In genomic region chr18:47801817-47802216, GRCh38 we compare ENCODE assay signal across 24 cellular contexts.
"Had no signal": no experiment of that assay in that cellular context is flagged by ENCODE, and none has a peak within 500 bp of the region (broad histone marks: within the 10 kb centered on the region; RNA-seq: fewer than 3 reads in every experiment).

No MANE protein-coding gene starts in this region.

- H3K4me2 ChIP-seq: neural progenitor cell had no signal

- H3K4me1 ChIP-seq: foreskin keratinocyte, left lung, neural progenitor cell, psoas muscle, tibial nerve, upper lobe of left lung had no signal

- H3K27ac ChIP-seq: foreskin keratinocyte, left lung, neural progenitor cell, ovary, psoas muscle, spleen, thoracic aorta, tibial nerve, upper lobe of left lung had no signal

- DNase-seq: cerebellar nuclear complex; cortex of kidney; effector memory CD8-positive, alpha-beta T cell; foreskin keratinocyte; kidney; left lung; mesenchymal stem cell; midbrain; naive thymus-derived CD4-positive, alpha-beta T cell; nucleus accumbens; ovary; posterior cingulate gyrus; psoas muscle; right cardiac atrium; spleen; stimulated activated CD4-positive, alpha-beta T cell treated with anti-CD3 and anti-CD28 coated beads, Interleukin-4, amount 100 ng/mL, for 4 hours; stimulated activated naive B cell treated with anti-CD40 and anti-IgM and Interleukin-4, amounts not matched to agents 10 μg/mL and 1 μg/mL and 100 μg/mL, for 72 hours; upper lobe of left lung had no signal

- H3K4me3 Mint-ChIP-seq: effector memory CD8-positive, alpha-beta T cell; naive thymus-derived CD4-positive, alpha-beta T cell; nephron; neural progenitor cell; stimulated activated naive B cell treated with anti-CD40 and anti-IgM and Interleukin-4, amounts not matched to agents 10 μg/mL and 1 μg/mL and 100 μg/mL, for 72 hours; stimulated activated naive CD8-positive, alpha-beta T cell treated with anti-CD3 and anti-CD28 coated beads, Interleukin-15, Interleukin-2, amounts not matched to agents 100 ng/mL and 50 ng/mL, for 24 hours had no signal

- H3K27me3 ChIP-seq: left lung, neural progenitor cell, ovary, spleen, tibial nerve, upper lobe of left lung had no signal

- H3K9me3 ChIP-seq: left lung, ovary, psoas muscle, thoracic aorta, upper lobe of left lung had no signal

- H3K4me1 Mint-ChIP-seq: naive thymus-derived CD4-positive, alpha-beta T cell; nephron; neural progenitor cell; stimulated activated naive B cell treated with anti-CD40 and anti-IgM and Interleukin-4, amounts not matched to agents 10 μg/mL and 1 μg/mL and 100 μg/mL, for 72 hours had no signal

- H3K9ac ChIP-seq: neural progenitor cell had no signal

- ATAC-seq: effector memory CD8-positive, alpha-beta T cell; foreskin keratinocyte; left lung; naive thymus-derived CD4-positive, alpha-beta T cell; right cardiac atrium; stimulated activated naive B cell treated with anti-CD40 and anti-IgM and Interleukin-4, amounts not matched to agents 10 μg/mL and 1 μg/mL and 100 μg/mL, for 72 hours had no signal

- H3K9me3 Mint-ChIP-seq: effector memory CD8-positive, alpha-beta T cell; stimulated activated naive CD8-positive, alpha-beta T cell treated with anti-CD3 and anti-CD28 coated beads, Interleukin-15, Interleukin-2, amounts not matched to agents 100 ng/mL and 50 ng/mL, for 24 hours had no signal

- H2AFZ ChIP-seq: neural progenitor cell had no signal

- H3K36me3 ChIP-seq: left lung, neural progenitor cell, ovary, spleen, thoracic aorta, tibial nerve, upper lobe of left lung had no signal

- H3K4me3 ChIP-seq: left lung, neural progenitor cell, ovary, psoas muscle, skin epidermis, spleen, thoracic aorta, tibial nerve, upper lobe of left lung had no signal

- H3K36me3 Mint-ChIP-seq: neural progenitor cell had no signal

- H3K27ac Mint-ChIP-seq: effector memory CD8-positive, alpha-beta T cell; naive thymus-derived CD4-positive, alpha-beta T cell; nephron; neural progenitor cell; stimulated activated naive B cell treated with anti-CD40 and anti-IgM and Interleukin-4, amounts not matched to agents 10 μg/mL and 1 μg/mL and 100 μg/mL, for 72 hours; stimulated activated naive CD8-positive, alpha-beta T cell treated with anti-CD3 and anti-CD28 coated beads, Interleukin-15, Interleukin-2, amounts not matched to agents 100 ng/mL and 50 ng/mL, for 24 hours had no signal
